ENCODE assay signal across 8 cellular contexts in the genomic region with DNA sequence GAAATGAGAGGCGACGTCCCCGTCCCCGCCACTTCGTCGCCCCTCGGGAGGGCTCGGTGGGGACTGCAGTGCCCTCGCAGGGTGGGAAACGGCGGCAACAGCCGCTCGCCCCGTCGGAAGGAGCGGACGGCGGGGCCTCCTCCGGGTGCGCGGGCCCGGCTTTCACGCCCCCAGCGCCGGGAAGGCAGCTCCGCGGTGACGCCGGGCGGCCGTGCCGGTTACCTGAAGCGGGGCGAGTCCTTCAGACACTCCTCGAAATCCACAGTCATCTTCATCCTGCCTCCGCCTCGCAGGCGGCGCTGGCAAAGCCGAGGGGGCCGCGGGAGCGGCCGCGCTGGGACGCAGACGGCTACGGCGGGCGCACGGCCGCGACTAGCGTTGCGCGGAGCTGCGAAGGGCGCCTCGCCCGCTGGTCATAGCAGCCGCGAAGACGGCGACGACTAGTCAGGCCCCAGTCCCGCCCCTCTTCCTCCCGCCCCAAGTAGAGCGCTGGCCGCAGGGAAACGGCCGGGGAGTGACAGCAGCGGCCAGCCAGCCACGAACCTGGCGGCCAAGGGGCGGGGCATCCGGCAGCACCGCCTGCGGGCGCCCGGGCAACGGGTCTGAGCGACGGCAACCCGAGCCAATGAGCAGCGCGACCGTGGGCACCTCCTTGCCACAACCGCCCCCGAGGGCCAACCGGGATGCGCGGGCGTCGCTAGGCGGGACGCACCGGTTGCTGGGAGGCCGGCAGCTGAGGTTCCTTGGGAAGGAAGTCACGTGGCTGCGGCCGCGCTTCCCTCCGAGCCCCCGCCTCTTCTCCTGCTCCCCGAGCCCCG. TPM values are rescaled to one million over a fixed set of nuclear protein-coding genes. Genes with fewer than 3 reads are reported as not detected.
DNase-seq lines count a peak whose midpoint lies in the region; ATAC-seq and TF ChIP-seq lines count a peak whose summit lies in the region.

A gene with protein sequence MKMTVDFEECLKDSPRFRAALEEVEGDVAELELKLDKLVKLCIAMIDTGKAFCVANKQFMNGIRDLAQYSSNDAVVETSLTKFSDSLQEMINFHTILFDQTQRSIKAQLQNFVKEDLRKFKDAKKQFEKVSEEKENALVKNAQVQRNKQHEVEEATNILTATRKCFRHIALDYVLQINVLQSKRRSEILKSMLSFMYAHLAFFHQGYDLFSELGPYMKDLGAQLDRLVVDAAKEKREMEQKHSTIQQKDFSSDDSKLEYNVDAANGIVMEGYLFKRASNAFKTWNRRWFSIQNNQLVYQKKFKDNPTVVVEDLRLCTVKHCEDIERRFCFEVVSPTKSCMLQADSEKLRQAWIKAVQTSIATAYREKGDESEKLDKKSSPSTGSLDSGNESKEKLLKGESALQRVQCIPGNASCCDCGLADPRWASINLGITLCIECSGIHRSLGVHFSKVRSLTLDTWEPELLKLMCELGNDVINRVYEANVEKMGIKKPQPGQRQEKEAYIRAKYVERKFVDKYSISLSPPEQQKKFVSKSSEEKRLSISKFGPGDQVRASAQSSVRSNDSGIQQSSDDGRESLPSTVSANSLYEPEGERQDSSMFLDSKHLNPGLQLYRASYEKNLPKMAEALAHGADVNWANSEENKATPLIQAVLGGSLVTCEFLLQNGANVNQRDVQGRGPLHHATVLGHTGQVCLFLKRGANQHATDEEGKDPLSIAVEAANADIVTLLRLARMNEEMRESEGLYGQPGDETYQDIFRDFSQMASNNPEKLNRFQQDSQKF (minus strand): TSS at position 448 of the 818 bp plus-strand sequence. CDS start 173 bp downstream, at position 275.

- ATAC-seq in HG02884 (IDR thresholded peaks at IDR 0.05; ENCODE audit: unreplicated experiment) (peak; percentile 85), left cardiac atrium (peak; percentile 98)

- H3K27ac Mint-ChIP-seq in T-helper 1 cell treated with Interleukin-12 subunit alpha and Interleukin-12 subunit beta and Interleukin-4 antibody, amounts not matched to agents 30 μg/mL and 1 μg/mL, for 36 hours, result peak within 1 kb of the TSS; percentile 90
- peak within 1 kb of the TSS; percentile 93 for H3K27ac Mint-ChIP-seq in progenitor cell of endocrine pancreas

- H3K27me3 Mint-ChIP-seq in T-helper 1 cell treated with Interleukin-12 subunit alpha and Interleukin-12 subunit beta and Interleukin-4 antibody, amounts not matched to agents 30 μg/mL and 1 μg/mL, for 36 hours (ENCODE audit: low read depth), result no peaks in the 10 kb centered on the region
- no peaks in the 10 kb centered on the region for H3K27me3 Mint-ChIP-seq in progenitor cell of endocrine pancreas

- H3K36me3 Mint-ChIP-seq in T-helper 1 cell treated with Interleukin-12 subunit alpha and Interleukin-12 subunit beta and Interleukin-4 antibody, amounts not matched to agents 30 μg/mL and 1 μg/mL, for 36 hours (ENCODE audit: low read depth), result no peaks in the 10 kb centered on the region
- H3K36me3 Mint-ChIP-seq in progenitor cell of endocrine pancreas (ENCODE audit: insufficient read depth), result no peaks in the 10 kb centered on the region

- H3K9me3 Mint-ChIP-seq in T-helper 1 cell treated with Interleukin-12 subunit alpha and Interleukin-12 subunit beta and Interleukin-4 antibody, amounts not matched to agents 30 μg/mL and 1 μg/mL, for 36 hours, result no peaks in the 10 kb centered on the region
- H3K9me3 Mint-ChIP-seq in progenitor cell of endocrine pancreas (ENCODE audit: low read depth), result no peaks in the 10 kb centered on the region

- in situ Hi-C loops in GM13977 (cut with MboI; ENCODE audit: low pct_unique_long_range_greater_than_20kb, low sequenced_read_pairs, unreplicated experiment), result no loop called here

- peaks cover 36% of the 10 kb centered on the region for H3K4me1 Mint-ChIP-seq in T-helper 1 cell treated with Interleukin-12 subunit alpha and Interleukin-12 subunit beta and Interleukin-4 antibody, amounts not matched to agents 30 μg/mL and 1 μg/mL, for 36 hours (ENCODE audit: low read depth)
- H3K4me1 Mint-ChIP-seq in progenitor cell of endocrine pancreas (ENCODE audit: low read depth), result peaks cover 14% of the 10 kb centered on the region

- TF ChIP-seq CTCF in GM13977 (IDR thresholded peaks at IDR 0.05; ENCODE audit: extremely low read depth, insufficient read depth, missing control alignments) (no peak), progenitor cell of endocrine pancreas (IDR thresholded peaks at IDR 0.05; ENCODE audit: unreplicated experiment) (no peak)

- DNase-seq in GM13977 (ENCODE audit: low spot score) (peak; percentile 100), NCI-H1694 (lab: John Stamatoyannopoulos, UW) (peak; percentile 96), amniotic stem cell (lab: John Stamatoyannopoulos, UW) (peak; percentile 98), left cardiac atrium (peak; percentile 100), progenitor cell of endocrine pancreas (ENCODE audit: low spot score, unreplicated experiment) (peak; percentile 100), ureter (ENCODE audit: low spot score) (peak; percentile 100)

- intact Hi-C loops in left cardiac atrium (cut with DNase I), result no loop called here

- H3K4me3 Mint-ChIP-seq in T-helper 1 cell treated with Interleukin-12 subunit alpha and Interleukin-12 subunit beta and Interleukin-4 antibody, amounts not matched to agents 30 μg/mL and 1 μg/mL, for 36 hours, result peak within 1 kb of the TSS; percentile 94
- peak within 1 kb of the TSS; percentile 89 for H3K4me3 Mint-ChIP-seq in progenitor cell of endocrine pancreas (ENCODE audit: low read depth)

RNA-seq across cellular contexts. Expression of the gene that starts here (rescaled TPM):
- 10 to 100 TPM; 24.3 to 25.3 TPM for total RNA-seq in left cardiac atrium
- 33.0 and 34.2 TPM in 2 replicates for total RNA-seq in progenitor cell of endocrine pancreas
- 58.9 TPM for total RNA-seq in ureter

Comparison
In these comparisons a context has a peak if more than half of its experiments do, and no peak if none do; other contexts are left out.
1. Peak in every context shown above with its lines: DNase-seq and ATAC-seq.